In genomic region chr12:109695961-109696461, GRCh38 we compare ENCODE assay signal across 17 cellular contexts. TPM values are rescaled to one million over a fixed set of nuclear protein-coding genes. Genes with fewer than 3 reads are reported as not detected.
DNase-seq lines count a peak whose midpoint lies in the region; ATAC-seq and TF ChIP-seq lines count a peak whose summit lies in the region.
"Had no signal": no experiment of that assay in that cellular context is flagged by ENCODE, and none has a peak within 500 bp of the region (broad histone marks: within the 10 kb centered on the region; RNA-seq: fewer than 3 reads in every experiment).

No MANE protein-coding gene starts in this region.

- TF ChIP-seq POLR2A in gastrocnemius medialis (IDR thresholded peaks at IDR 0.05), result no peak

- H3K4me1 Mint-ChIP-seq in glutamatergic neuron (ENCODE audit: low read depth, unreplicated experiment), result peaks cover 4% of the 10 kb centered on the region

- H3K36me3 Mint-ChIP-seq in glutamatergic neuron (ENCODE audit: unreplicated experiment), result no peaks in the 10 kb centered on the region
- H3K36me3 Mint-ChIP-seq: activated naive CD8-positive, alpha-beta T cell treated with anti-CD3 and anti-CD28 coated beads for 36 hours had no signal

- DNase-seq in HAP-1 (ENCODE audit: low spot score in 2 of 2) (peak; percentile 56 to 72), NCI-H82 treated with DMSO at 0.1 percent for 48 hours (lab: John Stamatoyannopoulos, UW; ENCODE audit: unreplicated experiment) (peak; percentile 46), glutamatergic neuron (no peak), gastrocnemius medialis (no peak), GM20000 (ENCODE audit: low spot score) (no peak), NOMO-1 treated with dmso at 0.1 percent for 144 hours (lab: John Stamatoyannopoulos, UW; ENCODE audit: unreplicated experiment) (no peak), MG63 (no peak)
- DNase-seq: activated CD4-positive, alpha-beta T cell treated with anti-CD3 and anti-CD28 coated beads, Interleukin-2, amount 50 U/mL, for 1 hour; activated naive CD8-positive, alpha-beta T cell treated with anti-CD3 and anti-CD28 coated beads for 36 hours; activated T-cell treated with anti-CD3 and anti-CD28 coated beads, Interleukin-2, amount 50 U/mL, for 1 hour; mesendoderm; MM.1S; NCI-H187; NCI-H526; T-helper 2 cell had no signal

- H3K4me3 Mint-ChIP-seq in glutamatergic neuron (ENCODE audit: unreplicated experiment), result no peak overlapping the region
- H3K4me3 Mint-ChIP-seq: activated naive CD8-positive, alpha-beta T cell treated with anti-CD3 and anti-CD28 coated beads for 36 hours had no signal

- H3K4me3 ChIP-seq in HAP-1 (no peak overlapping the region), gastrocnemius medialis (no peak overlapping the region), MG63 (no peak overlapping the region)

- TF ChIP-seq CTCF in glutamatergic neuron (IDR thresholded peaks at IDR 0.05; ENCODE audit: partially characterized antibody, unreplicated experiment) (no peak), gastrocnemius medialis (IDR thresholded peaks at IDR 0.05 in 4 of 5, conservative IDR thresholded peaks at IDR 0.05 in 1 of 5) (no peak), GM20000 (IDR thresholded peaks at IDR 0.05; ENCODE audit: extremely low read depth, missing control alignments) (no peak)

- H3K36me3 ChIP-seq in HAP-1 (replicated peaks), result no peaks in the 10 kb centered on the region
- H3K36me3 ChIP-seq in gastrocnemius medialis, result no peaks in the 10 kb centered on the region
- no peaks in the 10 kb centered on the region for H3K36me3 ChIP-seq in MG63

- H3K4me1 ChIP-seq in HAP-1 (peaks cover 4% of the 10 kb centered on the region), gastrocnemius medialis (peaks cover 13 to 15% of the 10 kb centered on the region in 2 donors)

- H3K9me3 ChIP-seq in HAP-1 (no peaks in the 10 kb centered on the region), gastrocnemius medialis (no peaks in the 10 kb centered on the region), MG63 (no peaks in the 10 kb centered on the region)

- ATAC-seq in gastrocnemius medialis, result no peak
- ATAC-seq in HG03045 (IDR thresholded peaks at IDR 0.05; ENCODE audit: unreplicated experiment), result no peak

- no peaks in the 10 kb centered on the region for H3K27me3 Mint-ChIP-seq in glutamatergic neuron (ENCODE audit: unreplicated experiment)

- intact Hi-C loops in gastrocnemius medialis (cut with DNase I; ENCODE audit: low total_unique reads), result no loop called here

- peaks cover 2% of the 10 kb centered on the region for H3K9me3 Mint-ChIP-seq in glutamatergic neuron (ENCODE audit: unreplicated experiment)
- H3K9me3 Mint-ChIP-seq: activated naive CD8-positive, alpha-beta T cell treated with anti-CD3 and anti-CD28 coated beads for 36 hours had no signal

- in situ Hi-C loops in HAP-1 (cut with MboI; ENCODE audit: low sequenced_read_pairs), result no loop called here
- in situ Hi-C loops in gastrocnemius medialis (cut with MboI; ENCODE audit: low sequenced_read_pairs in 4 of 4), result no loop called here

- H3K27ac ChIP-seq in gastrocnemius medialis, result peak overlapping the region in 3 of 4 donors; percentile 1 to 20 (median 9)

- H3K27me3 ChIP-seq in HAP-1 (ENCODE audit: low read depth) (peaks cover 5% of the 10 kb centered on the region; the same call in 1 of the 2 replicates), gastrocnemius medialis (no peaks in the 10 kb centered on the region), MG63 (no peaks in the 10 kb centered on the region)

- peak overlapping the region; percentile 21 for H3K27ac Mint-ChIP-seq in glutamatergic neuron (ENCODE audit: unreplicated experiment)
- H3K27ac Mint-ChIP-seq: activated naive CD8-positive, alpha-beta T cell treated with anti-CD3 and anti-CD28 coated beads for 36 hours had no signal

RNA-seq across cellular contexts. Expression of gene FAM222A, which starts 17.6 kb away (rescaled TPM):
- 18.1 TPM for total RNA-seq in glutamatergic neuron (ENCODE audit: unreplicated experiment)
- 10 to 100 TPM in 2 of 4 donors, 1 to 10 TPM in 2; 7.0 to 24.3 (median 13.5) TPM for total RNA-seq in gastrocnemius medialis
- total RNA-seq in MG63 (2014; rRNA removed; shearing (Covaris generic); ENCODE audit: low replicate concordance), result 0.84 and 1.8 TPM in 2 replicates
- total RNA-seq: bronchial epithelial cell had no signal

Comparison
In these comparisons a context has a peak if more than half of its experiments do, and no peak if none do; other contexts are left out.
1. DNase-seq: peak in HAP-1 (2 of 2) and NCI-H82 treated with DMSO at 0.1 percent for 48 hours (single experiment); none in glutamatergic neuron (single experiment), gastrocnemius medialis (0 of 2), GM20000 (single experiment), NOMO-1 treated with dmso at 0.1 percent for 144 hours (single experiment) and MG63 (single experiment).